14 cellular contexts compared by ENCODE assay signal in the genomic region with DNA sequence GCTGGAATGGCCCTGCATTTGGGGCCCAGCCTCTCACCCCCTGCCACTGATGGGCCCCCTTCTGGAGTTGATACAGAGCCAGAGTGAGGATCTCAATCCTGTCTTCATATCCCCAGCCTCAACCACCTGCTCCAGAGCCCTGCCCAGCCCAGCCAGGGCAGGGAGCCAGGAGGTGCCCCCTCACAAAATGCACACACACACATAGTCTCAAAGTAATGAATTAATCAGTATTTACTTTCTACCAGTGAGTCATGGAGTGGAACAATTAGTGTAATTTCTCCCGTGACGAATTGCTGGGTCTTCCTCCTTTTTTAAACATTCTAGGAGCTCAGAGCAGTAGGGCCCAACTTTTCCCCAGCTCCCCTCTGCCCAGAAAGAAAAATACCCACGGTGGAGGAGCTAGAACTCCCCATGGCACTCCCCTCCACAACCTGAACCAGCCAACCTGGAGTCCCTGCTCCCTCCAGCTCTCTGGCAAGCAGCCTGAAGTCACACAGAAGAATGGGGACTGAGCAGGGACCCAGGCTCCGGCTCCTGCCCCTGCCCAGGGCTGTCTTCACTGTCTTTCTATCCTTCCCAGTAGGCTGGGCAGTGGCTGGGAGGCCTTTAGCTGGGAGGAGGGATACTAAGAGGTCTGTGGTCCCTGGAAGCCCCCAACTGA. TPM values are rescaled to one million over a fixed set of nuclear protein-coding genes. Genes with fewer than 3 reads are reported as not detected.
DNase-seq lines count a peak whose midpoint lies in the region; ATAC-seq and TF ChIP-seq lines count a peak whose summit lies in the region.
"Had no signal": no experiment of that assay in that cellular context is flagged by ENCODE, and none has a peak within 500 bp of the region (broad histone marks: within the 10 kb centered on the region; RNA-seq: fewer than 3 reads in every experiment).

No MANE protein-coding gene starts in this region.

- no peak overlapping the region for H3K4me3 Mint-ChIP-seq in memory B cell

- no peak for ATAC-seq in memory B cell (ENCODE audit: low read depth)
- no peak for ATAC-seq in GM21786 (IDR thresholded peaks at IDR 0.05; ENCODE audit: unreplicated experiment)
- no peak for ATAC-seq in right lobe of liver

- peaks cover 19% of the 10 kb centered on the region for H3K4me1 Mint-ChIP-seq in memory B cell

- H3K36me3 ChIP-seq in spleen (peaks cover 0 to 39% (median 3%) of the 10 kb centered on the region in 6 donors), right lobe of liver (no peaks in the 10 kb centered on the region)

- in situ Hi-C loops in astrocyte of the spinal cord (cut with HindIII; ENCODE audit: low sequenced_read_pairs), result no loop called here

- intact Hi-C loops in spleen (cut with DNase I; ENCODE audit: low total_unique reads) (no loop called here), right lobe of liver (cut with DNase I) (no loop called here)

- H3K36me3 Mint-ChIP-seq in memory B cell, result no peaks in the 10 kb centered on the region

- 52 to 65% (median 61%) methylated on average over 4 of the region's 4 CpGs for WGBS in spleen, 5 donors
- 58% methylated on average over 3 of the region's 4 CpGs for WGBS in right lobe of liver (ENCODE audit: insufficient coverage, low coverage, low lambda C conversion rate, missing lambda C conversion rate)

- H3K9me3 ChIP-seq in spleen (no peaks in the 10 kb centered on the region), right lobe of liver (no peaks in the 10 kb centered on the region)

- H3K4me1 ChIP-seq in spleen (peaks cover 0 to 82% (median 43%) of the 10 kb centered on the region in 6 donors), right lobe of liver (no peaks in the 10 kb centered on the region)

- peak overlapping the region in 1 of 8 donors; percentile 69 for H3K27ac ChIP-seq in spleen
- H3K27ac ChIP-seq in right lobe of liver, result no peak overlapping the region
- H3K27ac ChIP-seq: PC-9 had no signal

- peaks cover 24% of the 10 kb centered on the region for H3K27me3 Mint-ChIP-seq in memory B cell

- no peak overlapping the region for H3K4me3 ChIP-seq in astrocyte of the spinal cord (ENCODE audit: low read depth, low read length)
- no peak overlapping the region for H3K4me3 ChIP-seq in spleen
- no peak overlapping the region for H3K4me3 ChIP-seq in right lobe of liver
- H3K4me3 ChIP-seq: PC-9 had no signal

- TF ChIP-seq CTCF in astrocyte of the spinal cord (IDR thresholded peaks at IDR 0.05; ENCODE audit: low read depth, low read length) (no peak), spleen (IDR thresholded peaks at IDR 0.05 in 8 of 11, conservative IDR thresholded peaks at IDR 0.05 in 3 of 11) (no peak), right lobe of liver (IDR thresholded peaks at IDR 0.05) (no peak)

- no peaks in the 10 kb centered on the region for H3K9me3 Mint-ChIP-seq in memory B cell
- H3K9me3 Mint-ChIP-seq: activated T-helper 2 cell treated with anti-CD3 and anti-CD28 coated beads, Interferon-gamma antibody, Interleukin-2, Interleukin-4, amounts not matched to agents 10 μg/mL and 5 μg/mL and 100 μg/mL, durations not matched to agents 14 hours and 24 hours and 36 hours had no signal

- DNase-seq in AG08395 (ENCODE audit: low spot score) (peak; percentile 9), NCI-H146 (lab: John Stamatoyannopoulos, UW) (peak; percentile 39), astrocyte of the spinal cord (ENCODE audit: low read depth, low spot score) (peak; percentile 25), memory B cell (ENCODE audit: low spot score in 2 of 2) (no peak), spleen (no peak), right lobe of liver (no peak), T-helper 1 cell (no peak)
- DNase-seq: activated CD4-positive, alpha-beta T cell treated with anti-CD3 and anti-CD28 coated beads, Interleukin-2, amount 50 U/mL, for 4 hours; AML-193; PC-9; stimulated activated CD4-positive, alpha-beta T cell treated with anti-CD3 and anti-CD28 coated beads, Interleukin-1b, Interleukin-23, amount 100 ng/mL, for 48 hours; T-helper 9 cell had no signal

- H3K27me3 ChIP-seq in spleen (replicated peaks in 1 of 7) (peaks cover 0 to 24% (median 0%) of the 10 kb centered on the region in 7 donors), right lobe of liver (no peaks in the 10 kb centered on the region)

- TF ChIP-seq POLR2A in spleen (IDR thresholded peaks at IDR 0.05) (no peak), right lobe of liver (IDR thresholded peaks at IDR 0.05) (no peak)

- peak overlapping the region; percentile 3 for H3K27ac Mint-ChIP-seq in memory B cell
- H3K27ac Mint-ChIP-seq: activated T-helper 2 cell treated with anti-CD3 and anti-CD28 coated beads, Interferon-gamma antibody, Interleukin-2, Interleukin-4, amounts not matched to agents 10 μg/mL and 5 μg/mL and 100 μg/mL, durations not matched to agents 14 hours and 24 hours and 36 hours had no signal

RNA-seq across cellular contexts. Expression of gene SDC3, which starts 29.3 kb away (rescaled TPM):
- 100 to 1,000 TPM; 134 to 347 (median 175) TPM for total RNA-seq in spleen
- polyA plus RNA-seq in spleen, result 10 to 100 TPM in 2 of 3 donors, 1 to 10 TPM in 1; 8.0 to 43.5 (median 14.5) TPM
- 10 to 100 TPM; 13.8 to 45.7 (median 16.2) TPM for total RNA-seq in right lobe of liver

Comparison
In these comparisons a context has a peak if more than half of its experiments do, and no peak if none do; other contexts are left out.
1. DNase-seq: peak in AG08395 (single experiment), NCI-H146 (single experiment) and astrocyte of the spinal cord (single experiment); none in memory B cell (0 of 2), spleen (single experiment), right lobe of liver (0 of 3) and T-helper 1 cell (0 of 5).